ENCODE assay signal across 2 cellular contexts in genomic region chr17:36629970-36630369, GRCh38.
TF ChIP-seq lines count a peak whose summit lies in the region.

No MANE protein-coding gene starts in this region.

TF ChIP-seq in HepG2, 621 proteins besides CTCF, POLR2A, EP300 and RAD21:
- TF ChIP-seq BRCA1 (CRISPR knock-in tag; IDR thresholded peaks at IDR 0.05) (no peak), ZNF326 (CRISPR knock-in tag; IDR thresholded peaks at IDR 0.05; ENCODE audit: borderline replicate concordance) (no peak), ZNF296 (CRISPR knock-in tag; conservative IDR thresholded peaks at IDR 0.05) (no peak), HIVEP1 (CRISPR knock-in tag; IDR thresholded peaks at IDR 0.05) (no peak), POGZ (CRISPR knock-in tag; IDR thresholded peaks at IDR 0.05) (no peak)

TF ChIP-seq in H1, 55 proteins besides CTCF, POLR2A, EP300 and RAD21:
- no peak for TF ChIP-seq ATF3 (IDR thresholded peaks at IDR 0.05; ENCODE audit: insufficient read depth, low read depth, low read length)
- no peak for TF ChIP-seq ASH2L (IDR thresholded peaks at IDR 0.05; ENCODE audit: low read length)
- TF ChIP-seq SIX5 (IDR thresholded peaks at IDR 0.05; ENCODE audit: low read depth, low read length): no peak
- TF ChIP-seq JUND (IDR thresholded peaks at IDR 0.05; ENCODE audit: low read length): no peak
- TF ChIP-seq SIRT6 (IDR thresholded peaks at IDR 0.05; ENCODE audit: low read length): no peak
- no peak for TF ChIP-seq TAF7 (optimal IDR thresholded peaks at IDR 0.05; ENCODE audit: borderline replicate concordance, low read depth, low read length)
- TF ChIP-seq KDM5A (IDR thresholded peaks at IDR 0.05; ENCODE audit: low read length): no peak
- no peak for TF ChIP-seq RNF2 (IDR thresholded peaks at IDR 0.05; ENCODE audit: borderline replicate concordance, low read depth, low read length, missing control alignments, poor library complexity, severe bottlenecking)
- TF ChIP-seq CHD7 (IDR thresholded peaks at IDR 0.05; ENCODE audit: insufficient replicate concordance, low read length): no peak
- no peak for TF ChIP-seq SP4 (IDR thresholded peaks at IDR 0.05; ENCODE audit: low read length)
- TF ChIP-seq SAP30 (IDR thresholded peaks at IDR 0.05; ENCODE audit: insufficient read depth, insufficient replicate concordance, low read length): no peak
- no peak for TF ChIP-seq POLR2AphosphoS5 (IDR thresholded peaks at IDR 0.05; ENCODE audit: low read depth, low read length)
- no peak for TF ChIP-seq MAX (IDR thresholded peaks at IDR 0.05)
- TF ChIP-seq BRCA1 (IDR thresholded peaks at IDR 0.05; ENCODE audit: low read depth, low read length): no peak
